1 cellular context compared by ENCODE assay signal in the genomic region with DNA sequence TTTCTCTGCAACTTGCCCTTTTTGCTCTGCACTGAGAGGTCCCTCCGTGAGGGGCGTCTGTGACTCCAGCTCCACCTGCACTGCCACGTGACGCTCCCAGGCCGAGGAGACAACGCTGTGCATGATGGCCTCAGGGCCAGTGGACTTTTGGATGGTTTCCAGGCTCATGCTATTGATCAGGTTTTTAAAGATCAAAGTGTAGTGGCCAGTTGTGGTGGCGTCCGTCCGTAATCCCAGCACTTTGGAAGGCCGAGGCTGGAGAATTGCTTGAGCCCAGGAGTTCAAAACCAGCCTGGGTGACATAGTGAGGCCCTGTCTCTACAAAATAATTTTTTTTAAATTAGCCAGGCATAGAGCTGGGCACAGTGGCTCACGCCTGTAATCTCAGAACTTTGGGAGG.
TF ChIP-seq lines count a peak whose summit lies in the region.

No MANE protein-coding gene starts in this region.

TF ChIP-seq in HepG2, 621 proteins besides CTCF, POLR2A, EP300 and RAD21 (continued from another document and continues in another):
- TF ChIP-seq, protein P1, sequence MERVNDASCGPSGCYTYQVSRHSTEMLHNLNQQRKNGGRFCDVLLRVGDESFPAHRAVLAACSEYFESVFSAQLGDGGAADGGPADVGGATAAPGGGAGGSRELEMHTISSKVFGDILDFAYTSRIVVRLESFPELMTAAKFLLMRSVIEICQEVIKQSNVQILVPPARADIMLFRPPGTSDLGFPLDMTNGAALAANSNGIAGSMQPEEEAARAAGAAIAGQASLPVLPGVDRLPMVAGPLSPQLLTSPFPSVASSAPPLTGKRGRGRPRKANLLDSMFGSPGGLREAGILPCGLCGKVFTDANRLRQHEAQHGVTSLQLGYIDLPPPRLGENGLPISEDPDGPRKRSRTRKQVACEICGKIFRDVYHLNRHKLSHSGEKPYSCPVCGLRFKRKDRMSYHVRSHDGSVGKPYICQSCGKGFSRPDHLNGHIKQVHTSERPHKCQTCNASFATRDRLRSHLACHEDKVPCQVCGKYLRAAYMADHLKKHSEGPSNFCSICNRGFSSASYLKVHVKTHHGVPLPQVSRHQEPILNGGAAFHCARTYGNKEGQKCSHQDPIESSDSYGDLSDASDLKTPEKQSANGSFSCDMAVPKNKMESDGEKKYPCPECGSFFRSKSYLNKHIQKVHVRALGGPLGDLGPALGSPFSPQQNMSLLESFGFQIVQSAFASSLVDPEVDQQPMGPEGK (CRISPR knock-in tag; IDR thresholded peaks at IDR 0.05): peak; percentile 35; the same call in 1 of the 2 replicates
- TF ChIP-seq, protein P2, sequence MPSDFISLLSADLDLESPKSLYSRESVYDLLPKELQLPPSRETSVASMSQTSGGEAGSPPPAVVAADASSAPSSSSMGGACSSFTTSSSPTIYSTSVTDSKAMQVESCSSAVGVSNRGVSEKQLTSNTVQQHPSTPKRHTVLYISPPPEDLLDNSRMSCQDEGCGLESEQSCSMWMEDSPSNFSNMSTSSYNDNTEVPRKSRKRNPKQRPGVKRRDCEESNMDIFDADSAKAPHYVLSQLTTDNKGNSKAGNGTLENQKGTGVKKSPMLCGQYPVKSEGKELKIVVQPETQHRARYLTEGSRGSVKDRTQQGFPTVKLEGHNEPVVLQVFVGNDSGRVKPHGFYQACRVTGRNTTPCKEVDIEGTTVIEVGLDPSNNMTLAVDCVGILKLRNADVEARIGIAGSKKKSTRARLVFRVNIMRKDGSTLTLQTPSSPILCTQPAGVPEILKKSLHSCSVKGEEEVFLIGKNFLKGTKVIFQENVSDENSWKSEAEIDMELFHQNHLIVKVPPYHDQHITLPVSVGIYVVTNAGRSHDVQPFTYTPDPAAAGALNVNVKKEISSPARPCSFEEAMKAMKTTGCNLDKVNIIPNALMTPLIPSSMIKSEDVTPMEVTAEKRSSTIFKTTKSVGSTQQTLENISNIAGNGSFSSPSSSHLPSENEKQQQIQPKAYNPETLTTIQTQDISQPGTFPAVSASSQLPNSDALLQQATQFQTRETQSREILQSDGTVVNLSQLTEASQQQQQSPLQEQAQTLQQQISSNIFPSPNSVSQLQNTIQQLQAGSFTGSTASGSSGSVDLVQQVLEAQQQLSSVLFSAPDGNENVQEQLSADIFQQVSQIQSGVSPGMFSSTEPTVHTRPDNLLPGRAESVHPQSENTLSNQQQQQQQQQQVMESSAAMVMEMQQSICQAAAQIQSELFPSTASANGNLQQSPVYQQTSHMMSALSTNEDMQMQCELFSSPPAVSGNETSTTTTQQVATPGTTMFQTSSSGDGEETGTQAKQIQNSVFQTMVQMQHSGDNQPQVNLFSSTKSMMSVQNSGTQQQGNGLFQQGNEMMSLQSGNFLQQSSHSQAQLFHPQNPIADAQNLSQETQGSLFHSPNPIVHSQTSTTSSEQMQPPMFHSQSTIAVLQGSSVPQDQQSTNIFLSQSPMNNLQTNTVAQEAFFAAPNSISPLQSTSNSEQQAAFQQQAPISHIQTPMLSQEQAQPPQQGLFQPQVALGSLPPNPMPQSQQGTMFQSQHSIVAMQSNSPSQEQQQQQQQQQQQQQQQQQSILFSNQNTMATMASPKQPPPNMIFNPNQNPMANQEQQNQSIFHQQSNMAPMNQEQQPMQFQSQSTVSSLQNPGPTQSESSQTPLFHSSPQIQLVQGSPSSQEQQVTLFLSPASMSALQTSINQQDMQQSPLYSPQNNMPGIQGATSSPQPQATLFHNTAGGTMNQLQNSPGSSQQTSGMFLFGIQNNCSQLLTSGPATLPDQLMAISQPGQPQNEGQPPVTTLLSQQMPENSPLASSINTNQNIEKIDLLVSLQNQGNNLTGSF (CRISPR knock-in tag; IDR thresholded peaks at IDR 0.05): no peak
- TF ChIP-seq, protein P3, sequence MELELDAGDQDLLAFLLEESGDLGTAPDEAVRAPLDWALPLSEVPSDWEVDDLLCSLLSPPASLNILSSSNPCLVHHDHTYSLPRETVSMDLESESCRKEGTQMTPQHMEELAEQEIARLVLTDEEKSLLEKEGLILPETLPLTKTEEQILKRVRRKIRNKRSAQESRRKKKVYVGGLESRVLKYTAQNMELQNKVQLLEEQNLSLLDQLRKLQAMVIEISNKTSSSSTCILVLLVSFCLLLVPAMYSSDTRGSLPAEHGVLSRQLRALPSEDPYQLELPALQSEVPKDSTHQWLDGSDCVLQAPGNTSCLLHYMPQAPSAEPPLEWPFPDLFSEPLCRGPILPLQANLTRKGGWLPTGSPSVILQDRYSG (CRISPR knock-in tag; IDR thresholded peaks at IDR 0.05): no peak
- TF ChIP-seq ZNF367 (CRISPR knock-in tag; IDR thresholded peaks at IDR 0.05; ENCODE audit: borderline replicate concordance) (no peak), ARNTL (CRISPR knock-in tag; IDR thresholded peaks at IDR 0.05) (peak; percentile 100), NFE2 (CRISPR knock-in tag; IDR thresholded peaks at IDR 0.05) (no peak), FOXA3 (CRISPR knock-in tag; IDR thresholded peaks at IDR 0.05) (peak; percentile 67), RBFOX2 (IDR thresholded peaks at IDR 0.05; ENCODE audit: low read depth, low read length) (no peak), ZNF207 (IDR thresholded peaks at IDR 0.05; ENCODE audit: borderline replicate concordance) (no peak), SMAD3 (CRISPR knock-in tag; IDR thresholded peaks at IDR 0.05) (peak; percentile 68; the same call in 1 of the 2 replicates), GTF3A (CRISPR knock-in tag; conservative IDR thresholded peaks at IDR 0.05) (no peak), ZNF264 (CRISPR knock-in tag; IDR thresholded peaks at IDR 0.05) (peak; percentile 94), TIGD3 (CRISPR knock-in tag; IDR thresholded peaks at IDR 0.05; ENCODE audit: borderline replicate concordance) (no peak), GATAD2A (CRISPR knock-in tag; IDR thresholded peaks at IDR 0.05) (peak; percentile 94), AKAP8 (CRISPR knock-in tag; IDR thresholded peaks at IDR 0.05) (no peak; the same call in 1 of the 2 replicates), ZNF780A (CRISPR knock-in tag; IDR thresholded peaks at IDR 0.05) (no peak), SATB2 (CRISPR knock-in tag; IDR thresholded peaks at IDR 0.05) (0 out of 2 replicates have a peak, but pooled peaks have one; percentile 39), CENPX (CRISPR knock-in tag; IDR thresholded peaks at IDR 0.05) (no peak), BHLHE40 (IDR thresholded peaks at IDR 0.05; ENCODE audit: low read length) (peak; percentile 85), ZNF562 (CRISPR knock-in tag; IDR thresholded peaks at IDR 0.05; ENCODE audit: borderline replicate concordance) (no peak), IKZF4 (CRISPR knock-in tag; IDR thresholded peaks at IDR 0.05; ENCODE audit: borderline replicate concordance, low read depth, not compliant biosample characterization) (no peak), GMEB1 (CRISPR knock-in tag; IDR thresholded peaks at IDR 0.05; ENCODE audit: borderline replicate concordance) (peak; percentile 45; the same call in 1 of the 2 replicates), POLR2AphosphoS2 (IDR thresholded peaks at IDR 0.05; ENCODE audit: low read depth, low read length) (no peak), ZNF782 (CRISPR knock-in tag; IDR thresholded peaks at IDR 0.05; ENCODE audit: borderline replicate concordance) (no peak), ZNF224 (CRISPR knock-in tag; IDR thresholded peaks at IDR 0.05) (0 out of 2 replicates have a peak, but pooled peaks have one; percentile 61), PTBP1 (IDR thresholded peaks at IDR 0.05; ENCODE audit: low read depth, low read length, poor library complexity, severe bottlenecking) (no peak)
- TF ChIP-seq, protein P4, sequence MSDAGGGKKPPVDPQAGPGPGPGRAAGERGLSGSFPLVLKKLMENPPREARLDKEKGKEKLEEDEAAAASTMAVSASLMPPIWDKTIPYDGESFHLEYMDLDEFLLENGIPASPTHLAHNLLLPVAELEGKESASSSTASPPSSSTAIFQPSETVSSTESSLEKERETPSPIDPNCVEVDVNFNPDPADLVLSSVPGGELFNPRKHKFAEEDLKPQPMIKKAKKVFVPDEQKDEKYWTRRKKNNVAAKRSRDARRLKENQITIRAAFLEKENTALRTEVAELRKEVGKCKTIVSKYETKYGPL (CRISPR knock-in tag; IDR thresholded peaks at IDR 0.05): no peak
- TF ChIP-seq, protein P5, sequence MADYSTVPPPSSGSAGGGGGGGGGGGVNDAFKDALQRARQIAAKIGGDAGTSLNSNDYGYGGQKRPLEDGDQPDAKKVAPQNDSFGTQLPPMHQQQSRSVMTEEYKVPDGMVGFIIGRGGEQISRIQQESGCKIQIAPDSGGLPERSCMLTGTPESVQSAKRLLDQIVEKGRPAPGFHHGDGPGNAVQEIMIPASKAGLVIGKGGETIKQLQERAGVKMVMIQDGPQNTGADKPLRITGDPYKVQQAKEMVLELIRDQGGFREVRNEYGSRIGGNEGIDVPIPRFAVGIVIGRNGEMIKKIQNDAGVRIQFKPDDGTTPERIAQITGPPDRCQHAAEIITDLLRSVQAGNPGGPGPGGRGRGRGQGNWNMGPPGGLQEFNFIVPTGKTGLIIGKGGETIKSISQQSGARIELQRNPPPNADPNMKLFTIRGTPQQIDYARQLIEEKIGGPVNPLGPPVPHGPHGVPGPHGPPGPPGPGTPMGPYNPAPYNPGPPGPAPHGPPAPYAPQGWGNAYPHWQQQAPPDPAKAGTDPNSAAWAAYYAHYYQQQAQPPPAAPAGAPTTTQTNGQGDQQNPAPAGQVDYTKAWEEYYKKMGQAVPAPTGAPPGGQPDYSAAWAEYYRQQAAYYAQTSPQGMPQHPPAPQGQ (CRISPR knock-in tag; IDR thresholded peaks at IDR 0.05; ENCODE audit: borderline replicate concordance): no peak
- TF ChIP-seq, protein P6, sequence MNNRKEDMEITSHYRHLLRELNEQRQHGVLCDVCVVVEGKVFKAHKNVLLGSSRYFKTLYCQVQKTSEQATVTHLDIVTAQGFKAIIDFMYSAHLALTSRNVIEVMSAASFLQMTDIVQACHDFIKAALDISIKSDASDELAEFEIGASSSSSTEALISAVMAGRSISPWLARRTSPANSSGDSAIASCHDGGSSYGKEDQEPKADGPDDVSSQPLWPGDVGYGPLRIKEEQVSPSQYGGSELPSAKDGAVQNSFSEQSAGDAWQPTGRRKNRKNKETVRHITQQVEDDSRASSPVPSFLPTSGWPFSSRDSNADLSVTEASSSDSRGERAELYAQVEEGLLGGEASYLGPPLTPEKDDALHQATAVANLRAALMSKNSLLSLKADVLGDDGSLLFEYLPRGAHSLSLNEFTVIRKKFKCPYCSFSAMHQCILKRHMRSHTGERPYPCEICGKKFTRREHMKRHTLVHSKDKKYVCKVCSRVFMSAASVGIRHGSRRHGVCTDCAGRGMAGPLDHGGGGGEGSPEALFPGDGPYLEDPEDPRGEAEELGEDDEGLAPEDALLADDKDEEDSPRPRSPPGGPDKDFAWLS (CRISPR knock-in tag; IDR thresholded peaks at IDR 0.05; ENCODE audit: borderline replicate concordance): no peak
- TF ChIP-seq, protein P7, sequence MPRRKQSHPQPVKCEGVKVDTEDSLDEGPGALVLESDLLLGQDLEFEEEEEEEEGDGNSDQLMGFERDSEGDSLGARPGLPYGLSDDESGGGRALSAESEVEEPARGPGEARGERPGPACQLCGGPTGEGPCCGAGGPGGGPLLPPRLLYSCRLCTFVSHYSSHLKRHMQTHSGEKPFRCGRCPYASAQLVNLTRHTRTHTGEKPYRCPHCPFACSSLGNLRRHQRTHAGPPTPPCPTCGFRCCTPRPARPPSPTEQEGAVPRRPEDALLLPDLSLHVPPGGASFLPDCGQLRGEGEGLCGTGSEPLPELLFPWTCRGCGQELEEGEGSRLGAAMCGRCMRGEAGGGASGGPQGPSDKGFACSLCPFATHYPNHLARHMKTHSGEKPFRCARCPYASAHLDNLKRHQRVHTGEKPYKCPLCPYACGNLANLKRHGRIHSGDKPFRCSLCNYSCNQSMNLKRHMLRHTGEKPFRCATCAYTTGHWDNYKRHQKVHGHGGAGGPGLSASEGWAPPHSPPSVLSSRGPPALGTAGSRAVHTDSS (CRISPR knock-in tag; conservative IDR thresholded peaks at IDR 0.05): no peak
- TF ChIP-seq, protein P8, sequence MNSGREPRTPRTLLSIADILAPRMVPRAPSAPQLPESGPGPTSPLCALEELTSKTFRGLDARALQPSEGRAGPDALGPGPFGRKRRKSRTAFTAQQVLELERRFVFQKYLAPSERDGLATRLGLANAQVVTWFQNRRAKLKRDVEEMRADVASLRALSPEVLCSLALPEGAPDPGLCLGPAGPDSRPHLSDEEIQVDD (CRISPR knock-in tag; IDR thresholded peaks at IDR 0.05; ENCODE audit: borderline replicate concordance): no peak
